Comparison of ENCODE assay signal across 10 cellular contexts in the genomic region with DNA sequence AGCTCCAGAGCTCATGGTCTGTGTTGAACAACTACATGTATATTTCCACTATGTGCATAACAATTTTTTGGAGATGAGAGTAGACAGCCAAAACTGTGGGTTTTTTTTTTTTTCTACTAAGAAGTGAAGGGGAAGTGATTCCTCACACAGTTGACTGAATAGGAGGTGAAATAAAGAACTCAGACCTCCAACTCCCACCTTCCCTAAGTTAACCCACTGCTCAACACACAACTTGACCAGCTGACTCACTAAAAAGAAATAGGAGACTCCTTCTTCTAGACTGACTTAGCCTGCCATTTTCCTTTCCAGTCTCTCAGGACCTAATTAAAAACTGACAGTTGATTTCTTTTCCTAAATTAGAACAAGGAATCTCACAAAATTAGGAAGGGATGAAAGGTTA. TPM values are rescaled to one million over a fixed set of nuclear protein-coding genes. Genes with fewer than 3 reads are reported as not detected.
DNase-seq lines count a peak whose midpoint lies in the region; ATAC-seq and TF ChIP-seq lines count a peak whose summit lies in the region.
"Had no signal": no experiment of that assay in that cellular context is flagged by ENCODE, and none has a peak within 500 bp of the region (broad histone marks: within the 10 kb centered on the region; RNA-seq: fewer than 3 reads in every experiment).

No MANE protein-coding gene starts in this region.

- no TSS peak for BruUV-seq in MCF 10A (replicated peaks; lab: Mats Ljungman, UMichigan)
- BruUV-seq in Panc1 (replicated peaks; lab: Mats Ljungman, UMichigan) = no TSS peak

- peaks cover 7% of the 10 kb centered on the region for H3K36me3 ChIP-seq in breast epithelium
- H3K36me3 ChIP-seq in Panc1 (ENCODE audit: control insufficient read depth, insufficient read depth, low read length) = peaks cover 19% of the 10 kb centered on the region
- H3K36me3 ChIP-seq in thoracic aorta = peaks cover 25% of the 10 kb centered on the region

- peaks cover 0 to 4% of the 10 kb centered on the region in 2 donors for H3K4me1 ChIP-seq in breast epithelium
- peaks cover 9% of the 10 kb centered on the region for H3K4me1 ChIP-seq in Panc1 (ENCODE audit: control insufficient read depth, insufficient read depth, low read length)
- peaks cover 11 to 32% of the 10 kb centered on the region in 2 donors for H3K4me1 ChIP-seq in thoracic aorta (ENCODE audit: control insufficient read depth in 1 of 2, low read depth in 2 of 2)

- TF ChIP-seq POLR2A in breast epithelium (IDR thresholded peaks at IDR 0.05) = no peak

- no peak for TF ChIP-seq CTCF in MCF 10A (IDR thresholded peaks at IDR 0.05; ENCODE audit: unreplicated experiment)
- no peak for TF ChIP-seq CTCF in breast epithelium (IDR thresholded peaks at IDR 0.05)
- TF ChIP-seq CTCF in Panc1 (IDR thresholded peaks at IDR 0.05) = no peak
- TF ChIP-seq CTCF in fibroblast of mammary gland (conservative IDR thresholded peaks at IDR 0.05; ENCODE audit: control insufficient read depth, insufficient read depth, low read depth, low read length) = no peak
- TF ChIP-seq CTCF in thoracic aorta (IDR thresholded peaks at IDR 0.05) = no peak

- H3K36me3 Mint-ChIP-seq in MCF 10A (ENCODE audit: insufficient read depth, unreplicated experiment) = peaks cover 37% of the 10 kb centered on the region

- H3K4me3 ChIP-seq in breast epithelium (no peak overlapping the region), Panc1 (ENCODE audit: low read depth in 2 of 2, low read length in 2 of 2) (peak overlapping the region; percentile 99 to 100), fibroblast of mammary gland (ENCODE audit: control insufficient read depth, low read depth, low read length) (peak overlapping the region; percentile 99), thoracic aorta (peak overlapping the region; percentile 82)

- H3K4me3 Mint-ChIP-seq in MCF 10A (ENCODE audit: unreplicated experiment) = no peak overlapping the region

- H3K27me3 ChIP-seq in breast epithelium (no peaks in the 10 kb centered on the region), Panc1 (ENCODE audit: control insufficient read depth, insufficient read depth, low read length) (no peaks in the 10 kb centered on the region), thoracic aorta (replicated peaks; ENCODE audit: insufficient read depth) (no peaks in the 10 kb centered on the region)

- in situ Hi-C loops in Panc1 (cut with HindIII; ENCODE audit: low pct_unique_long_range_greater_than_20kb, low sequenced_read_pairs) = no loop called here

- H3K4me1 Mint-ChIP-seq in MCF 10A (ENCODE audit: insufficient read depth, unreplicated experiment) = peaks cover 20% of the 10 kb centered on the region

- intact Hi-C loops in MCF 10A (cut with micrococcal nuclease) (loop anchor here (2.0 to 5.0 kb wide), 2 partner anchors 33 to 250 kb away; partner anchors contain the start of genes PHC1 and RIMKLB), breast epithelium (cut with DNase I; ENCODE audit: low total_unique reads) (no loop called here), Panc1 (cut with micrococcal nuclease; ENCODE audit: unreplicated experiment) (no loop called here), Right ventricle myocardium inferior (cut with DNase I) (no loop called here)

- DNase-seq in MCF 10A (ENCODE audit: unreplicated experiment) = no peak
- no peak for DNase-seq in breast epithelium (ENCODE audit: low spot score in 2 of 2)
- DNase-seq in Panc1 (ENCODE audit: low read depth, low spot score) = no peak
- no peak for DNase-seq in fibroblast of mammary gland (ENCODE audit: low read depth)
- no peak for DNase-seq in thoracic aorta (ENCODE audit: low spot score)
- DNase-seq in Right ventricle myocardium inferior (ENCODE audit: missing footprints) = no peak
- DNase-seq in foreskin melanocyte = no peak
- DNase-seq: activated CD4-positive, alpha-beta T cell treated with anti-CD3 and anti-CD28 coated beads, Interleukin-2, amount 50 U/mL, for 1 hour; COR-L47 had no signal

- H3K27ac Mint-ChIP-seq in MCF 10A (ENCODE audit: low read depth, unreplicated experiment) = peak overlapping the region; percentile 100

- POLR2A ChIA-PET in MCF 10A (lab: Yijun Ruan, JAX) (interaction anchor here (1.2 to 6.2 kb wide), 4 partner anchors 9 to 260 kb away, joined by 4 to 76 read pairs (median 16); partner anchors contain the start of gene PHC1), Panc1 (lab: Charles Lee) (no interaction called here)

- ATAC-seq in Panc1 (no peak), thoracic aorta (ENCODE audit: insufficient number of reproducible peaks, low FRiP score, low read depth) (no peak), GM18858 (IDR thresholded peaks at IDR 0.05; ENCODE audit: unreplicated experiment) (no peak), Right ventricle myocardium inferior (no peak)

- no peaks in the 10 kb centered on the region for H3K9me3 Mint-ChIP-seq in MCF 10A (ENCODE audit: unreplicated experiment)

- no peak overlapping the region for H3K27ac ChIP-seq in breast epithelium
- no peak overlapping the region for H3K27ac ChIP-seq in Panc1 (ENCODE audit: low read length)
- H3K27ac ChIP-seq in thoracic aorta = no peak overlapping the region

- H3K9me3 ChIP-seq in breast epithelium = no peaks in the 10 kb centered on the region
- H3K9me3 ChIP-seq in Panc1 (ENCODE audit: control insufficient read depth, insufficient read depth, low read depth, low read length) = no peaks in the 10 kb centered on the region
- no peaks in the 10 kb centered on the region for H3K9me3 ChIP-seq in thoracic aorta

- H3K27me3 Mint-ChIP-seq in MCF 10A (ENCODE audit: insufficient read depth, unreplicated experiment) = no peaks in the 10 kb centered on the region

- CTCF ChIA-PET in MCF 10A (lab: Yijun Ruan, JAX) (interaction anchor here (0.6 to 3.8 kb wide), 8 partner anchors 9 to 260 kb away, joined by 3 to 15 read pairs (median 4); no protein-coding TSS in a partner anchor), Panc1 (lab: Charles Lee) (interaction anchor here (0.7 kb wide), 1 partner anchor 262 kb away, joined by 7 read pairs; no protein-coding TSS in a partner anchor)

RNA-seq across cellular contexts. Expression of gene M6PR, which starts 1.7 kb away (rescaled TPM):
- total RNA-seq in MCF 10A (2022) = 130 and 159 TPM in 2 replicates
- total RNA-seq in breast epithelium = 100 to 1,000 TPM; 118 to 149 (median 138) TPM
- total RNA-seq in Panc1 (2021; ENCODE audit: unreplicated experiment) = 161 TPM
- 214 TPM for polyA plus RNA-seq in Panc1 (2012; ENCODE audit: insufficient read length)
- 100 to 1,000 TPM; 119 to 148 TPM for total RNA-seq in thoracic aorta
- 83.0 TPM for total RNA-seq in Right ventricle myocardium inferior

RNA-seq across cellular contexts. Expression of gene PHC1, which starts 33.4 kb away (rescaled TPM):
- total RNA-seq in MCF 10A (2022) (23.0 TPM in 2 replicates), breast epithelium (10 to 100 TPM; 39.2 to 45.9 (median 40.5) TPM), Panc1 (2021; ENCODE audit: unreplicated experiment) (15.6 TPM), thoracic aorta (10 to 100 TPM; 50.1 to 55.9 TPM), Right ventricle myocardium inferior (20.9 TPM)
- polyA plus RNA-seq in Panc1 (2012; ENCODE audit: insufficient read length) = 24.8 TPM

RNA-seq across cellular contexts. Expression of gene KLRG1, which starts 41.6 kb away (rescaled TPM):
- total RNA-seq in MCF 10A (2022) (1.7 and 1.9 TPM in 2 replicates), breast epithelium (1 to 10 TPM; 2.0 to 3.9 (median 3.8) TPM), Panc1 (2021; ENCODE audit: unreplicated experiment) (0.69 TPM), thoracic aorta (1 to 10 TPM; 3.0 to 5.9 TPM), Right ventricle myocardium inferior (5.8 TPM)
- 0.71 TPM for polyA plus RNA-seq in Panc1 (2012; ENCODE audit: insufficient read length)

Comparison
In these comparisons a context has a peak if more than half of its experiments do, and no peak if none do; other contexts are left out.
1. H3K4me3 ChIP-seq: peak in Panc1 (2 of 2), fibroblast of mammary gland (single experiment) and thoracic aorta (single experiment); none in breast epithelium (0 of 3).